In genomic region chr1:20060791-20061190, GRCh38 we compare ENCODE assay signal across 15 cellular contexts. TPM values are rescaled to one million over a fixed set of nuclear protein-coding genes. Genes with fewer than 3 reads are reported as not detected.
A peak's percentile ranks its signal among the peaks of the same experiment; 100 is the strongest.
DNase-seq lines count a peak whose midpoint lies in the region; ATAC-seq and TF ChIP-seq lines count a peak whose summit lies in the region.
"Not testable (repeated sequence)": the region's sequence is repeated elsewhere in the genome, so short reads cannot be mapped to it uniquely, and the experiment has no call there.
"Had no signal": no experiment of that assay in that cellular context is flagged by ENCODE, and none has a peak within 500 bp of the region (broad histone marks: within the 10 kb centered on the region; RNA-seq: fewer than 3 reads in every experiment).

No MANE protein-coding gene starts in this region.

- not testable (repeated sequence) for TF ChIP-seq CTCF in CD4-positive, alpha-beta T cell (IDR thresholded peaks at IDR 0.05); OCI-LY3 (IDR thresholded peaks at IDR 0.05; ENCODE audit: low read depth, low read length); colonic mucosa (IDR thresholded peaks at IDR 0.05)

- not testable (repeated sequence) for H3K27me3 Mint-ChIP-seq in CD4-positive, alpha-beta T cell; immature natural killer cell (ENCODE audit: low read depth in 3 of 3); memory B cell; naive B cell

- not testable (repeated sequence) for H3K36me3 ChIP-seq in BLaER1; OCI-LY3 (replicated peaks; ENCODE audit: low read depth, low read length); colonic mucosa

- CTCF ChIA-PET in CD4-positive, alpha-beta T cell (lab: Charles Lee) = not testable (repeated sequence)

- H3K9me3 ChIP-seq in BLaER1; CD4-positive, alpha-beta T cell (ENCODE audit: control insufficient read depth, low read length); OCI-LY3 (ENCODE audit: insufficient read depth, low read length); colonic mucosa: not testable (repeated sequence)

- peak overlapping the region; percentile 21 for H3K4me3 Mint-ChIP-seq in CD4-positive, alpha-beta T cell
- H3K4me3 Mint-ChIP-seq in immature natural killer cell (peak overlapping the region; percentile 11 to 72 (median 58)), memory B cell (peak overlapping the region; percentile 6), naive B cell (peak overlapping the region in 5 of 8 donors; percentile 28 to 84 (median 49))

- H4K20me1 ChIP-seq in BLaER1; OCI-LY3 (ENCODE audit: insufficient read depth, low read length): not testable (repeated sequence)

- not testable (repeated sequence) for H3K36me3 Mint-ChIP-seq in CD4-positive, alpha-beta T cell (ENCODE audit: low read depth); immature natural killer cell; memory B cell; naive B cell

- intact Hi-C loops in CD4-positive, alpha-beta T cell (cut with DNase I, micrococcal nuclease); colonic mucosa (cut with DNase I): not testable (repeated sequence)

- H3K9ac ChIP-seq in BLaER1; OCI-LY3 (ENCODE audit: low read length); colonic mucosa (ENCODE audit: low read depth in 2 of 2, low read length in 2 of 2): not testable (repeated sequence)

- not testable (repeated sequence) for ATAC-seq in CD4-positive, alpha-beta T cell (ENCODE audit: poor library complexity); memory B cell (ENCODE audit: low read depth); naive B cell (ENCODE audit: low read depth in 2 of 2)

- H3K27ac ChIP-seq in BLaER1 = peak overlapping the region; percentile 28; the same call in 1 of the 2 replicates
- not testable (repeated sequence) for H3K27ac ChIP-seq in CD4-positive, alpha-beta T cell (ENCODE audit: low read depth, low read length); OCI-LY3 (ENCODE audit: low read length); colonic mucosa

- peaks cover 34% of the 10 kb centered on the region for H3K4me1 ChIP-seq in BLaER1
- peaks cover 32% of the 10 kb centered on the region for H3K4me1 ChIP-seq in OCI-LY3 (ENCODE audit: low read length)
- not testable (repeated sequence) for H3K4me1 ChIP-seq in colonic mucosa

- H3K9me3 Mint-ChIP-seq in CD4-positive, alpha-beta T cell; immature natural killer cell; memory B cell; naive B cell: not testable (repeated sequence)

- H3K4me1 Mint-ChIP-seq in CD4-positive, alpha-beta T cell (ENCODE audit: low read depth) = peaks cover 24% of the 10 kb centered on the region
- H3K4me1 Mint-ChIP-seq in immature natural killer cell = peaks cover 45 to 51% of the 10 kb centered on the region in 2 donors
- peaks cover 26% of the 10 kb centered on the region for H3K4me1 Mint-ChIP-seq in memory B cell
- H3K4me1 Mint-ChIP-seq in naive B cell = peaks cover 39 to 69% (median 64%) of the 10 kb centered on the region in 3 donors

- not testable (repeated sequence) for DNase-seq in CD4-positive, alpha-beta T cell; immature natural killer cell; memory B cell (ENCODE audit: low spot score in 2 of 2); naive B cell
- DNase-seq in colonic mucosa (peak; percentile 11), ureter (ENCODE audit: low spot score) (peak; percentile 27)

- POLR2A ChIA-PET in CD4-positive, alpha-beta T cell (lab: Charles Lee) = not testable (repeated sequence)

- not testable (repeated sequence) for H3K27ac Mint-ChIP-seq in CD4-positive, alpha-beta T cell; memory B cell
- H3K27ac Mint-ChIP-seq in immature natural killer cell (peak overlapping the region in 1 of 6 donors; percentile 60), naive B cell (peak overlapping the region in 5 of 6 donors; percentile 24 to 76 (median 59))

- H3K4me3 ChIP-seq in BLaER1; OCI-LY3 (ENCODE audit: low read length); colonic mucosa: not testable (repeated sequence)

- not testable (repeated sequence) for H3K79me2 ChIP-seq in OCI-LY3 (ENCODE audit: low read length)

- H2AFZ ChIP-seq in OCI-LY3 (ENCODE audit: low read depth, low read length) = not testable (repeated sequence)

- H3K4me2 ChIP-seq in BLaER1 (peak overlapping the region; percentile 68), OCI-LY3 (ENCODE audit: low read length) (0 out of 2 replicates have a peak overlapping the region, but pooled peaks have one; percentile 24)

- not testable (repeated sequence) for H3K27me3 ChIP-seq in BLaER1; CD4-positive, alpha-beta T cell (ENCODE audit: control insufficient read depth, insufficient read depth, low read length); OCI-LY3 (ENCODE audit: low read depth, low read length); colonic mucosa

RNA-seq across cellular contexts. Expression of gene PLA2G5, which starts 9.2 kb away (rescaled TPM):
- not detected for total RNA-seq in CD4-positive, alpha-beta T cell
- total RNA-seq in colonic mucosa (1 to 10 TPM in 1 of 2 donors, not detected in 1; 1.8 TPM), ureter (2.4 TPM)
- polyA plus RNA-seq in immature natural killer cell (not detected), naive B cell (ENCODE audit: low read depth in 6 of 6) (not detected)
- total RNA-seq: A673; CD4-positive, alpha-beta memory T cell; CD8-positive, alpha-beta memory T cell; Daoy; G401 had no signal
- polyA plus RNA-seq: AG04450; BJ; CD4-positive, alpha-beta memory T cell; CD8-positive, alpha-beta memory T cell had no signal

RNA-seq across cellular contexts. Expression of gene PLA2G2D, which starts 58.5 kb away (rescaled TPM):
- not detected for total RNA-seq in CD4-positive, alpha-beta T cell
- total RNA-seq in colonic mucosa (under 1 TPM; 0.21 to 0.25 TPM), ureter (not detected)
- polyA plus RNA-seq in immature natural killer cell (not detected), naive B cell (ENCODE audit: low read depth in 6 of 6) (1 to 10 TPM; 3.2 to 5.1 (median 4.0) TPM)
- total RNA-seq: A673; CD4-positive, alpha-beta memory T cell; CD8-positive, alpha-beta memory T cell; Daoy; G401 had no signal
- polyA plus RNA-seq: AG04450; BJ; CD8-positive, alpha-beta memory T cell had no signal

Comparison
In these comparisons a context has a peak if more than half of its experiments do, and no peak if none do; other contexts are left out.
1. H3K4me3 Mint-ChIP-seq: peak in every context shown above with its lines; median percentile 58 in immature natural killer cell; 49 in naive B cell; 21 in CD4-positive, alpha-beta T cell; 6 in memory B cell.